In genomic region chr2:230779141-230779523, GRCh38 we compare ENCODE assay signal across 13 cellular contexts.
DNase-seq lines count a peak whose midpoint lies in the region; ATAC-seq and TF ChIP-seq lines count a peak whose summit lies in the region.
"Had no signal": no experiment of that assay in that cellular context is flagged by ENCODE, and none has a peak within 500 bp of the region (broad histone marks: within the 10 kb centered on the region; RNA-seq: fewer than 3 reads in every experiment).

No MANE protein-coding gene starts in this region.

- TF ChIP-seq CTCF in DND-41 (IDR thresholded peaks at IDR 0.05; ENCODE audit: borderline replicate concordance, extremely low read depth, low read length, poor library complexity, severe bottlenecking) (no peak), tibial artery (IDR thresholded peaks at IDR 0.05) (no peak)

- peak; percentile 52; the same call in 1 of the 3 replicates for ATAC-seq in DND-41 (ENCODE audit: insufficient read depth, low read depth)
- ATAC-seq in GM21423 (IDR thresholded peaks at IDR 0.05; ENCODE audit: unreplicated experiment), result peak; percentile 37
- no peak for ATAC-seq in memory B cell (ENCODE audit: low read depth)
- no peak for ATAC-seq in stimulated activated naive B cell treated with anti-CD40 and anti-IgM and Interleukin-4, amounts not matched to agents 10 μg/mL and 1 μg/mL and 100 μg/mL, for 72 hours (replicated peaks)
- ATAC-seq in HG03571 (IDR thresholded peaks at IDR 0.05; ENCODE audit: unreplicated experiment), result no peak
- ATAC-seq: esophagus mucosa had no signal

- no peak overlapping the region for H3K9ac ChIP-seq in DND-41 (ENCODE audit: low read depth, low read length)

- H3K36me3 ChIP-seq in DND-41 (ENCODE audit: insufficient read depth, low read length) (peaks cover 35% of the 10 kb centered on the region; the same call in 1 of the 2 replicates), tibial artery (peaks cover 0 to 14% (median 4%) of the 10 kb centered on the region in 3 donors)

- POLR2A ChIA-PET in activated CD4-positive, alpha-beta memory T cell treated with anti-CD3 and anti-CD28 coated beads, Interleukin-2, amount 10 ng/mL, durations not matched to agents 7 days and 5 days (lab: Charles Lee), result interaction anchor here (1.0 to 8.0 kb wide), 4 partner anchors 13 to 554 kb away, joined by 3 to 155 read pairs (median 4); partner anchors contain the start of gene SP140

- H2AFZ ChIP-seq in DND-41 (ENCODE audit: low read depth, low read length), result no peak overlapping the region

- H3K79me2 ChIP-seq in DND-41 (ENCODE audit: insufficient read depth, low read length), result peaks cover 73% of the 10 kb centered on the region

- no peaks in the 10 kb centered on the region for H3K27me3 Mint-ChIP-seq in activated CD4-positive, alpha-beta memory T cell treated with anti-CD3 and anti-CD28 coated beads, Interleukin-2, amount 10 ng/mL, durations not matched to agents 7 days and 5 days
- no peaks in the 10 kb centered on the region for H3K27me3 Mint-ChIP-seq in memory B cell
- H3K27me3 Mint-ChIP-seq in stimulated activated naive B cell treated with anti-CD40 and anti-IgM and Interleukin-4, amounts not matched to agents 10 μg/mL and 1 μg/mL and 100 μg/mL, for 72 hours, result no peaks in the 10 kb centered on the region

- H3K27ac ChIP-seq in DND-41 (ENCODE audit: low read length) (no peak overlapping the region), tibial artery (no peak overlapping the region)
- H3K27ac ChIP-seq: suprapubic skin had no signal

- CTCF ChIA-PET in activated CD4-positive, alpha-beta memory T cell treated with anti-CD3 and anti-CD28 coated beads, Interleukin-2, amount 10 ng/mL, durations not matched to agents 7 days and 5 days (lab: Charles Lee), result interaction anchor here (0.6 to 4.5 kb wide), 3 partner anchors 9 to 19 kb away, joined by 3 to 29 read pairs (median 5); no protein-coding TSS in a partner anchor

- H3K27me3 ChIP-seq in DND-41 (ENCODE audit: insufficient read depth, low read length, poor library complexity) (no peaks in the 10 kb centered on the region), tibial artery (no peaks in the 10 kb centered on the region)
- H3K27me3 ChIP-seq: suprapubic skin had no signal

- peaks cover 88% of the 10 kb centered on the region for H3K4me1 Mint-ChIP-seq in activated CD4-positive, alpha-beta memory T cell treated with anti-CD3 and anti-CD28 coated beads, Interleukin-2, amount 10 ng/mL, durations not matched to agents 7 days and 5 days
- H3K4me1 Mint-ChIP-seq in memory B cell, result peaks cover 24% of the 10 kb centered on the region
- peaks cover 26 to 44% of the 10 kb centered on the region in 2 donors for H3K4me1 Mint-ChIP-seq in stimulated activated naive B cell treated with anti-CD40 and anti-IgM and Interleukin-4, amounts not matched to agents 10 μg/mL and 1 μg/mL and 100 μg/mL, for 72 hours

- H3K27ac Mint-ChIP-seq in activated CD4-positive, alpha-beta memory T cell treated with anti-CD3 and anti-CD28 coated beads, Interleukin-2, amount 10 ng/mL, durations not matched to agents 7 days and 5 days, result peak overlapping the region; percentile 84
- H3K27ac Mint-ChIP-seq in memory B cell, result peak overlapping the region; percentile 52
- no peak overlapping the region for H3K27ac Mint-ChIP-seq in stimulated activated naive B cell treated with anti-CD40 and anti-IgM and Interleukin-4, amounts not matched to agents 10 μg/mL and 1 μg/mL and 100 μg/mL, for 72 hours

- peak overlapping the region; percentile 40 for H3K4me3 Mint-ChIP-seq in activated CD4-positive, alpha-beta memory T cell treated with anti-CD3 and anti-CD28 coated beads, Interleukin-2, amount 10 ng/mL, durations not matched to agents 7 days and 5 days
- H3K4me3 Mint-ChIP-seq in memory B cell, result no peak overlapping the region
- H3K4me3 Mint-ChIP-seq in stimulated activated naive B cell treated with anti-CD40 and anti-IgM and Interleukin-4, amounts not matched to agents 10 μg/mL and 1 μg/mL and 100 μg/mL, for 72 hours, result no peak overlapping the region

- H3K9me3 ChIP-seq in DND-41 (ENCODE audit: insufficient read depth, low read length, severe bottlenecking) (no peaks in the 10 kb centered on the region), tibial artery (no peaks in the 10 kb centered on the region)
- H3K9me3 ChIP-seq: suprapubic skin had no signal

- H3K36me3 Mint-ChIP-seq in activated CD4-positive, alpha-beta memory T cell treated with anti-CD3 and anti-CD28 coated beads, Interleukin-2, amount 10 ng/mL, durations not matched to agents 7 days and 5 days (ENCODE audit: low read depth), result peaks cover 90% of the 10 kb centered on the region
- H3K36me3 Mint-ChIP-seq in memory B cell, result peaks cover 23% of the 10 kb centered on the region
- peaks cover 25 to 39% of the 10 kb centered on the region in 2 donors for H3K36me3 Mint-ChIP-seq in stimulated activated naive B cell treated with anti-CD40 and anti-IgM and Interleukin-4, amounts not matched to agents 10 μg/mL and 1 μg/mL and 100 μg/mL, for 72 hours

- peaks cover 13% of the 10 kb centered on the region for H4K20me1 ChIP-seq in DND-41 (ENCODE audit: insufficient read depth, low read length)

- DNase-seq in DND-41 (no peak), memory B cell (ENCODE audit: low spot score in 2 of 2) (no peak), CD1c-positive myeloid dendritic cell (ENCODE audit: extremely low spot score) (no peak), tibial artery (no peak)
- peak; percentile 56 for DNase-seq in activated CD4-positive, alpha-beta memory T cell treated with anti-CD3 and anti-CD28 coated beads, Interleukin-2, amount 10 ng/mL, durations not matched to agents 7 days and 5 days
- DNase-seq in stimulated activated naive B cell treated with anti-CD40 and anti-IgM and Interleukin-4, amounts not matched to agents 10 μg/mL and 1 μg/mL and 100 μg/mL, for 72 hours, result no peak
- DNase-seq: activated CD4-positive, CD25-positive, alpha-beta regulatory T cell; Kasumi-1; NCI-H2171 treated with DMSO at 0.1 percent for 48 hours had no signal

- no peak overlapping the region for H3K4me3 ChIP-seq in DND-41 (ENCODE audit: low read depth in 1 of 2, low read length in 2 of 2)
- H3K4me3 ChIP-seq in tibial artery, result no peak overlapping the region
- H3K4me3 ChIP-seq: suprapubic skin had no signal

- H3K9me3 Mint-ChIP-seq in activated CD4-positive, alpha-beta memory T cell treated with anti-CD3 and anti-CD28 coated beads, Interleukin-2, amount 10 ng/mL, durations not matched to agents 7 days and 5 days, result peaks cover 19% of the 10 kb centered on the region
- H3K9me3 Mint-ChIP-seq in memory B cell, result no peaks in the 10 kb centered on the region
- H3K9me3 Mint-ChIP-seq in stimulated activated naive B cell treated with anti-CD40 and anti-IgM and Interleukin-4, amounts not matched to agents 10 μg/mL and 1 μg/mL and 100 μg/mL, for 72 hours, result peaks cover 3 to 4% of the 10 kb centered on the region in 2 donors

- no peak overlapping the region for H3K4me2 ChIP-seq in DND-41 (ENCODE audit: insufficient read depth, low read length)

- H3K4me1 ChIP-seq in DND-41 (ENCODE audit: insufficient read depth, low read length), result no peaks in the 10 kb centered on the region
- peaks cover 0 to 68% (median 18%) of the 10 kb centered on the region in 4 donors for H3K4me1 ChIP-seq in tibial artery

- intact Hi-C loops in tibial artery (cut with DNase I; ENCODE audit: low total_unique reads), result no loop called here

Comparison
In these comparisons a context has a peak if more than half of its experiments do, and no peak if none do; other contexts are left out.
1. ATAC-seq: peak in DND-41 (single experiment) and GM21423 (single experiment); none in memory B cell (single experiment), stimulated activated naive B cell treated with anti-CD40 and anti-IgM and Interleukin-4, amounts not matched to agents 10 μg/mL and 1 μg/mL and 100 μg/mL, for 72 hours (0 of 2) and HG03571 (single experiment).